Comparison of ENCODE assay signal across 1 cellular context in the genomic region with DNA sequence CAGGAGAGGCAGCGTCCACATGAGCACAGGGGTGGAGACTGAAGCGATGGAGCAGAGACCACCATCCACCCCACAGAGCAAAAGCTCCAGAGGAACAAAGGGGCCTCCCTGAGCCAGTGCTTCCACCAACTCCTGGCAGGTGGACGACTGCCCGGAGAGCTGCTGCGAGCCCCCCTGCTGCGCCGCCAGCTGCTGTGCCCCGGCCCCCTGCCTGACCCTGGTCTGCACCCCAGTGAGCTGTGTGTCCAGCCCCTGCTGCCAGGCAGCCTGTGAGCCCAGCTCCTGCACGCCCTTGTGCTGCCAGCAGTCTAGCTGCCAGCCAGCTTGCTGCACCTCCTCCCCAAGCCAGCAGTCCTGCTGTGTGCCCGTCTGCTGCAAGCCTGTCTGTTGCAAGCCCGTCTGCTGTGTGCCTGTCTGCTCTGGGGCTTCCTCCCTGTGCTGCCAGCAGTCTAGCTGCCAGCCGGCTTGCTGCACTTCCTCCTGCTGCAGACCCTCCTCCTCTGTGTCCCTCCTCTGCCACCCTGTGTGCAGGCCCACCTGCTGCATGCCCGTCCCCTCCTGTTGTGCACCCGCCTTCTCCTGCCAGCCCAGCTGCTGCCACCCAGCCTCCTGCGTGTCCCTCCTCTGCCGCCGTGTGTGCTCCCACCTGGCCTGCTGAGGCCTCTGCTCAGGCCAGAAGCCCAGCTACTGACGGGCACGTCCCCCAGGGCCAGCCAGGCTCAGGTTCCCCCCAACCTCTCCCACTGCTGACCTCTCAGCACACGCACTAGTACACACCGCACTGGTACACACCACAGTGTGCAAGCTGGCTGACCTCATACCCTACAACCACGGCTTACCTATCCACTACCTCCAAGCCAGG.
TF ChIP-seq lines count a peak whose summit lies in the region.

No MANE protein-coding gene starts in this region.

TF ChIP-seq in SK-N-SH, 30 proteins besides CTCF, POLR2A, EP300 and RAD21:
- TF ChIP-seq, protein P1, sequence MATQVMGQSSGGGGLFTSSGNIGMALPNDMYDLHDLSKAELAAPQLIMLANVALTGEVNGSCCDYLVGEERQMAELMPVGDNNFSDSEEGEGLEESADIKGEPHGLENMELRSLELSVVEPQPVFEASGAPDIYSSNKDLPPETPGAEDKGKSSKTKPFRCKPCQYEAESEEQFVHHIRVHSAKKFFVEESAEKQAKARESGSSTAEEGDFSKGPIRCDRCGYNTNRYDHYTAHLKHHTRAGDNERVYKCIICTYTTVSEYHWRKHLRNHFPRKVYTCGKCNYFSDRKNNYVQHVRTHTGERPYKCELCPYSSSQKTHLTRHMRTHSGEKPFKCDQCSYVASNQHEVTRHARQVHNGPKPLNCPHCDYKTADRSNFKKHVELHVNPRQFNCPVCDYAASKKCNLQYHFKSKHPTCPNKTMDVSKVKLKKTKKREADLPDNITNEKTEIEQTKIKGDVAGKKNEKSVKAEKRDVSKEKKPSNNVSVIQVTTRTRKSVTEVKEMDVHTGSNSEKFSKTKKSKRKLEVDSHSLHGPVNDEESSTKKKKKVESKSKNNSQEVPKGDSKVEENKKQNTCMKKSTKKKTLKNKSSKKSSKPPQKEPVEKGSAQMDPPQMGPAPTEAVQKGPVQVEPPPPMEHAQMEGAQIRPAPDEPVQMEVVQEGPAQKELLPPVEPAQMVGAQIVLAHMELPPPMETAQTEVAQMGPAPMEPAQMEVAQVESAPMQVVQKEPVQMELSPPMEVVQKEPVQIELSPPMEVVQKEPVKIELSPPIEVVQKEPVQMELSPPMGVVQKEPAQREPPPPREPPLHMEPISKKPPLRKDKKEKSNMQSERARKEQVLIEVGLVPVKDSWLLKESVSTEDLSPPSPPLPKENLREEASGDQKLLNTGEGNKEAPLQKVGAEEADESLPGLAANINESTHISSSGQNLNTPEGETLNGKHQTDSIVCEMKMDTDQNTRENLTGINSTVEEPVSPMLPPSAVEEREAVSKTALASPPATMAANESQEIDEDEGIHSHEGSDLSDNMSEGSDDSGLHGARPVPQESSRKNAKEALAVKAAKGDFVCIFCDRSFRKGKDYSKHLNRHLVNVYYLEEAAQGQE (IDR thresholded peaks at IDR 0.05; ENCODE audit: low read depth, low read length) = no peak
